ENCODE assay signal across 27 cellular contexts in genomic region chr14:24434676-24435075, GRCh38. TPM values are rescaled to one million over a fixed set of nuclear protein-coding genes. Genes with fewer than 3 reads are reported as not detected.
DNase-seq lines count a peak whose midpoint lies in the region; ATAC-seq and TF ChIP-seq lines count a peak whose summit lies in the region.
"Had no signal": no experiment of that assay in that cellular context is flagged by ENCODE, and none has a peak within 500 bp of the region (broad histone marks: within the 10 kb centered on the region; RNA-seq: fewer than 3 reads in every experiment).

No MANE protein-coding gene starts in this region.

- no peaks in the 10 kb centered on the region for H3K9me3 ChIP-seq in Karpas-422 (ENCODE audit: low read length)
- H3K9me3 ChIP-seq: heart right ventricle, pancreas, tibial artery had no signal

- H3K4me1 ChIP-seq in Karpas-422 (ENCODE audit: low read length), result peaks cover 43% of the 10 kb centered on the region

- peaks cover 14% of the 10 kb centered on the region for H3K79me2 ChIP-seq in Karpas-422 (ENCODE audit: low read length)

- H3K4me3 ChIP-seq in Karpas-422 (ENCODE audit: low read length), result no peak overlapping the region
- H3K4me3 ChIP-seq in H7 (ENCODE audit: insufficient read depth, low read depth, low read length), result no peak overlapping the region
- H3K4me3 ChIP-seq: heart right ventricle, pancreas, tibial artery had no signal

- no peak for ATAC-seq in activated CD8-positive, alpha-beta T cell treated with anti-CD3 and anti-CD28 coated beads, Interleukin-2, amount 10 ng/mL, durations not matched to agents 7 days and 5 days
- no peak for ATAC-seq in activated CD8-positive, alpha-beta T cell treated with anti-CD3 and anti-CD28 coated beads for 36 hours
- no peak for ATAC-seq in memory B cell (ENCODE audit: low read depth)
- no peak for ATAC-seq in stimulated activated memory B cell treated with anti-CD40 and anti-IgM and Interleukin-4, amounts not matched to agents 10 μg/mL and 1 μg/mL and 100 μg/mL, for 72 hours
- ATAC-seq: heart right ventricle; pancreas; right cardiac atrium; stimulated activated naive CD8-positive, alpha-beta T cell treated with anti-CD3 and anti-CD28 coated beads, Interleukin-15, Interleukin-2, amounts not matched to agents 100 U/mL and 50 U/mL, for 24 hours; WTC11 had no signal

- H3K4me1 Mint-ChIP-seq in activated CD8-positive, alpha-beta T cell treated with anti-CD3 and anti-CD28 coated beads, Interleukin-2, amount 10 ng/mL, durations not matched to agents 7 days and 5 days (ENCODE audit: low read depth), result peaks cover 66% of the 10 kb centered on the region
- peaks cover 49% of the 10 kb centered on the region for H3K4me1 Mint-ChIP-seq in activated CD8-positive, alpha-beta T cell treated with anti-CD3 and anti-CD28 coated beads for 36 hours (ENCODE audit: low read depth)
- peaks cover 44% of the 10 kb centered on the region for H3K4me1 Mint-ChIP-seq in memory B cell
- peaks cover 72% of the 10 kb centered on the region for H3K4me1 Mint-ChIP-seq in stimulated activated memory B cell treated with anti-CD40 and anti-IgM and Interleukin-4, amounts not matched to agents 10 μg/mL and 1 μg/mL and 100 μg/mL, for 72 hours

- 0 out of 2 replicates have a peak overlapping the region, but pooled peaks have one; percentile 6 for H3K27ac ChIP-seq in Karpas-422 (ENCODE audit: low read length)
- H3K27ac ChIP-seq: 22Rv1, KMS-11, pancreas, tibial artery had no signal

- DNase-seq in activated CD8-positive, alpha-beta T cell treated with anti-CD3 and anti-CD28 coated beads, Interleukin-2, amount 10 ng/mL, durations not matched to agents 7 days and 5 days, result peak; percentile 17
- no peak for DNase-seq in activated CD8-positive, alpha-beta T cell treated with anti-CD3 and anti-CD28 coated beads for 36 hours
- DNase-seq in Karpas-422 (no peak), memory B cell (ENCODE audit: low spot score in 2 of 2) (no peak), T-helper 1 cell (no peak), H7 (no peak), A172 (ENCODE audit: low spot score) (no peak)
- DNase-seq: activated CD4-positive, alpha-beta T cell treated with anti-CD3 and anti-CD28 coated beads, Interleukin-2, amount 50 U/mL, for 1 hour; activated naive CD4-positive, alpha-beta T cell treated with anti-CD3 and anti-CD28 coated beads for 36 hours; AML-193; DMS53; foreskin fibroblast; heart right ventricle; NCI-H146; NCI-H446 treated with DMSO at 0.1 percent for 48 hours; pancreas; stimulated activated CD4-positive, alpha-beta T cell treated with anti-CD3 and anti-CD28 coated beads, Interleukin-12 subunit alpha, Interleukin-12 subunit beta, amount 100 ng/mL, for 4 hours; stimulated activated CD4-positive, alpha-beta T cell treated with anti-CD3 and anti-CD28 coated beads, Interleukin-4, amount 100 ng/mL, for 24 hours; stimulated activated naive CD8-positive, alpha-beta T cell treated with anti-CD3 and anti-CD28 coated beads, Interleukin-15, Interleukin-2, amounts not matched to agents 100 U/mL and 50 U/mL, for 24 hours; T1000; tibial artery had no signal

- no peak overlapping the region for H3K27ac Mint-ChIP-seq in activated CD8-positive, alpha-beta T cell treated with anti-CD3 and anti-CD28 coated beads, Interleukin-2, amount 10 ng/mL, durations not matched to agents 7 days and 5 days
- no peak overlapping the region for H3K27ac Mint-ChIP-seq in activated CD8-positive, alpha-beta T cell treated with anti-CD3 and anti-CD28 coated beads for 36 hours
- H3K27ac Mint-ChIP-seq in memory B cell, result peak overlapping the region; percentile 31
- H3K27ac Mint-ChIP-seq in stimulated activated memory B cell treated with anti-CD40 and anti-IgM and Interleukin-4, amounts not matched to agents 10 μg/mL and 1 μg/mL and 100 μg/mL, for 72 hours, result peak overlapping the region; percentile 68
- H3K27ac Mint-ChIP-seq: activated naive CD4-positive, alpha-beta T cell treated with anti-CD3 and anti-CD28 coated beads for 36 hours; WTC11 had no signal

- no peak overlapping the region for H3K4me2 ChIP-seq in Karpas-422 (ENCODE audit: low read depth, low read length, poor library complexity, severe bottlenecking)
- H3K4me2 ChIP-seq: KMS-11 had no signal

- H3K27me3 ChIP-seq in Karpas-422 (ENCODE audit: low read length) (no peaks in the 10 kb centered on the region), H7 (ENCODE audit: control insufficient read depth, insufficient read depth, low read length) (peaks cover 3% of the 10 kb centered on the region; the same call in 1 of the 2 replicates)
- H3K27me3 ChIP-seq: heart right ventricle, pancreas, tibial artery had no signal

- no peaks in the 10 kb centered on the region for H3K9me2 ChIP-seq in Karpas-422 (replicated peaks; ENCODE audit: insufficient read depth, low read length)

- H2AFZ ChIP-seq in Karpas-422 (ENCODE audit: low read length), result no peak overlapping the region

- peaks cover 4% of the 10 kb centered on the region; the same call in 1 of the 2 replicates for H4K20me1 ChIP-seq in Karpas-422 (ENCODE audit: insufficient read depth, low read depth, low read length)

- CTCF ChIA-PET in activated CD8-positive, alpha-beta T cell treated with anti-CD3 and anti-CD28 coated beads, Interleukin-2, amount 10 ng/mL, durations not matched to agents 7 days and 5 days (lab: Charles Lee), result interaction anchor here (1.7 to 17.6 kb wide), 4 partner anchors 69 to 127 kb away, joined by 5 to 709 read pairs (median 31); partner anchors contain the start of genes ADCY4, CIDEB, LTB4R2 and RIPK3
- CTCF ChIA-PET in activated CD8-positive, alpha-beta T cell treated with anti-CD3 and anti-CD28 coated beads for 36 hours (lab: Charles Lee), result interaction anchor here (1.4 to 4.4 kb wide), 4 partner anchors 69 to 239 kb away, joined by 3 to 155 read pairs (median 50); partner anchors contain the start of genes ADCY4 and RIPK3

- no peaks in the 10 kb centered on the region for H3K27me3 Mint-ChIP-seq in activated CD8-positive, alpha-beta T cell treated with anti-CD3 and anti-CD28 coated beads, Interleukin-2, amount 10 ng/mL, durations not matched to agents 7 days and 5 days (ENCODE audit: low read depth)
- no peaks in the 10 kb centered on the region for H3K27me3 Mint-ChIP-seq in activated CD8-positive, alpha-beta T cell treated with anti-CD3 and anti-CD28 coated beads for 36 hours
- no peaks in the 10 kb centered on the region for H3K27me3 Mint-ChIP-seq in memory B cell
- H3K27me3 Mint-ChIP-seq in stimulated activated memory B cell treated with anti-CD40 and anti-IgM and Interleukin-4, amounts not matched to agents 10 μg/mL and 1 μg/mL and 100 μg/mL, for 72 hours, result no peaks in the 10 kb centered on the region
- H3K27me3 Mint-ChIP-seq: central memory CD8-positive, alpha-beta T cell had no signal

- POLR2A ChIA-PET in activated CD8-positive, alpha-beta T cell treated with anti-CD3 and anti-CD28 coated beads, Interleukin-2, amount 10 ng/mL, durations not matched to agents 7 days and 5 days (lab: Charles Lee), result interaction anchor here (0.6 kb wide), 1 partner anchor 8 kb away, joined by 5 read pairs; the partner anchor contains the start of gene SDR39U1
- POLR2A ChIA-PET in activated CD8-positive, alpha-beta T cell treated with anti-CD3 and anti-CD28 coated beads for 36 hours (lab: Charles Lee), result interaction anchor here (2.0 kb wide), 1 partner anchor 102 kb away, joined by 5 read pairs; no protein-coding TSS in a partner anchor

- H3K9me3 Mint-ChIP-seq in activated CD8-positive, alpha-beta T cell treated with anti-CD3 and anti-CD28 coated beads, Interleukin-2, amount 10 ng/mL, durations not matched to agents 7 days and 5 days (ENCODE audit: insufficient read depth), result no peaks in the 10 kb centered on the region
- no peaks in the 10 kb centered on the region for H3K9me3 Mint-ChIP-seq in activated CD8-positive, alpha-beta T cell treated with anti-CD3 and anti-CD28 coated beads for 36 hours
- no peaks in the 10 kb centered on the region for H3K9me3 Mint-ChIP-seq in memory B cell
- H3K9me3 Mint-ChIP-seq in stimulated activated memory B cell treated with anti-CD40 and anti-IgM and Interleukin-4, amounts not matched to agents 10 μg/mL and 1 μg/mL and 100 μg/mL, for 72 hours, result no peaks in the 10 kb centered on the region
- H3K9me3 Mint-ChIP-seq: activated naive CD4-positive, alpha-beta T cell treated with anti-CD3 and anti-CD28 coated beads for 36 hours; central memory CD8-positive, alpha-beta T cell; WTC11 had no signal

- H3K36me3 Mint-ChIP-seq in activated CD8-positive, alpha-beta T cell treated with anti-CD3 and anti-CD28 coated beads, Interleukin-2, amount 10 ng/mL, durations not matched to agents 7 days and 5 days (ENCODE audit: low read depth), result peaks cover 65% of the 10 kb centered on the region
- peaks cover 53% of the 10 kb centered on the region for H3K36me3 Mint-ChIP-seq in activated CD8-positive, alpha-beta T cell treated with anti-CD3 and anti-CD28 coated beads for 36 hours (ENCODE audit: low read depth)
- peaks cover 20% of the 10 kb centered on the region for H3K36me3 Mint-ChIP-seq in memory B cell
- peaks cover 47% of the 10 kb centered on the region for H3K36me3 Mint-ChIP-seq in stimulated activated memory B cell treated with anti-CD40 and anti-IgM and Interleukin-4, amounts not matched to agents 10 μg/mL and 1 μg/mL and 100 μg/mL, for 72 hours

- no peak overlapping the region for H3K9ac ChIP-seq in Karpas-422 (ENCODE audit: low read length)
- H3K9ac ChIP-seq: KMS-11 had no signal

- no peak overlapping the region for H3K4me3 Mint-ChIP-seq in activated CD8-positive, alpha-beta T cell treated with anti-CD3 and anti-CD28 coated beads, Interleukin-2, amount 10 ng/mL, durations not matched to agents 7 days and 5 days
- H3K4me3 Mint-ChIP-seq in activated CD8-positive, alpha-beta T cell treated with anti-CD3 and anti-CD28 coated beads for 36 hours, result no peak overlapping the region
- no peak overlapping the region for H3K4me3 Mint-ChIP-seq in memory B cell
- no peak overlapping the region for H3K4me3 Mint-ChIP-seq in stimulated activated memory B cell treated with anti-CD40 and anti-IgM and Interleukin-4, amounts not matched to agents 10 μg/mL and 1 μg/mL and 100 μg/mL, for 72 hours
- H3K4me3 Mint-ChIP-seq: activated naive CD4-positive, alpha-beta T cell treated with anti-CD3 and anti-CD28 coated beads for 36 hours; central memory CD8-positive, alpha-beta T cell; WTC11 had no signal

- no peak for TF ChIP-seq CTCF in activated CD8-positive, alpha-beta T cell treated with anti-CD3 and anti-CD28 coated beads for 36 hours (IDR thresholded peaks at IDR 0.05)

- intact Hi-C loops in activated CD8-positive, alpha-beta T cell treated with anti-CD3 and anti-CD28 coated beads for 36 hours (cut with micrococcal nuclease), result loop anchor here (5.0 to 10.0 kb wide), 2 partner anchors 67 to 190 kb away; partner anchors contain the start of genes NFATC4 and TINF2

- H3K36me3 ChIP-seq in Karpas-422 (ENCODE audit: insufficient read depth, low read length), result peaks cover 35% of the 10 kb centered on the region; the same call in 1 of the 2 replicates
- H3K36me3 ChIP-seq in H7 (replicated peaks; ENCODE audit: control insufficient read depth, insufficient read depth, low read length), result peaks cover 13% of the 10 kb centered on the region

RNA-seq across cellular contexts. Expression of gene KHNYN, which starts 4.9 kb away (rescaled TPM):
- 10 to 100 TPM; 55.4 to 58.9 TPM for total RNA-seq in activated CD8-positive, alpha-beta T cell treated with anti-CD3 and anti-CD28 coated beads, Interleukin-2, amount 10 ng/mL, durations not matched to agents 7 days and 5 days
- 10 to 100 TPM; 47.5 to 51.7 TPM for total RNA-seq in activated CD8-positive, alpha-beta T cell treated with anti-CD3 and anti-CD28 coated beads for 36 hours
- total RNA-seq in Karpas-422 (2014; rRNA removed; shearing (Covaris generic); ENCODE audit: low replicate concordance), result 50.8 and 109 TPM in 2 replicates
- 24.8 and 27.4 TPM in 2 replicates for total RNA-seq in H7 (2014; rRNA removed; shearing (Covaris generic))
- 15.4 and 19.5 TPM in 2 replicates for total RNA-seq in A172 (2014; rRNA removed; shearing (Covaris generic))

RNA-seq across cellular contexts. Expression of gene CBLN3, which starts 5.2 kb away (rescaled TPM):
- total RNA-seq in activated CD8-positive, alpha-beta T cell treated with anti-CD3 and anti-CD28 coated beads, Interleukin-2, amount 10 ng/mL, durations not matched to agents 7 days and 5 days, result 1 to 10 TPM; 1.1 to 1.3 TPM
- 1 to 10 TPM; 2.9 TPM for total RNA-seq in activated CD8-positive, alpha-beta T cell treated with anti-CD3 and anti-CD28 coated beads for 36 hours
- total RNA-seq in Karpas-422 (2014; rRNA removed; shearing (Covaris generic); ENCODE audit: low replicate concordance), result 1.1 and 3.6 TPM in 2 replicates
- 0.24 and 1.5 TPM in 2 replicates for total RNA-seq in H7 (2014; rRNA removed; shearing (Covaris generic))
- total RNA-seq in A172 (2014; rRNA removed; shearing (Covaris generic)), result 0.17 TPM in 1 of 2 replicates, not detected in the other

RNA-seq across cellular contexts. Expression of gene SDR39U1, which starts 7.9 kb away (rescaled TPM):
- 10 to 100 TPM; 47.6 to 58.6 TPM for total RNA-seq in activated CD8-positive, alpha-beta T cell treated with anti-CD3 and anti-CD28 coated beads, Interleukin-2, amount 10 ng/mL, durations not matched to agents 7 days and 5 days
- total RNA-seq in activated CD8-positive, alpha-beta T cell treated with anti-CD3 and anti-CD28 coated beads for 36 hours, result 10 to 100 TPM; 43.6 to 55.5 TPM
- total RNA-seq in Karpas-422 (2014; rRNA removed; shearing (Covaris generic); ENCODE audit: low replicate concordance), result 53.3 and 77.2 TPM in 2 replicates
- total RNA-seq in H7 (2014; rRNA removed; shearing (Covaris generic)), result 23.5 and 26.7 TPM in 2 replicates
- 3.3 and 4.0 TPM in 2 replicates for total RNA-seq in A172 (2014; rRNA removed; shearing (Covaris generic))

RNA-seq across cellular contexts. Expression of gene NYNRIN, which starts 35.9 kb away (rescaled TPM):
- under 1 TPM; 0.21 to 0.52 TPM for total RNA-seq in activated CD8-positive, alpha-beta T cell treated with anti-CD3 and anti-CD28 coated beads, Interleukin-2, amount 10 ng/mL, durations not matched to agents 7 days and 5 days
- under 1 TPM; 0.05 to 0.27 TPM for total RNA-seq in activated CD8-positive, alpha-beta T cell treated with anti-CD3 and anti-CD28 coated beads for 36 hours
- total RNA-seq in Karpas-422 (2014; rRNA removed; shearing (Covaris generic); ENCODE audit: low replicate concordance), result not detected in 2 replicates
- 3.6 and 6.1 TPM in 2 replicates for total RNA-seq in H7 (2014; rRNA removed; shearing (Covaris generic))
- 0.12 and 0.69 TPM in 2 replicates for total RNA-seq in A172 (2014; rRNA removed; shearing (Covaris generic))

Comparison
In these comparisons a context has a peak if more than half of its experiments do, and no peak if none do; other contexts are left out.
1. H3K27ac Mint-ChIP-seq: peak in memory B cell (single experiment) and stimulated activated memory B cell treated with anti-CD40 and anti-IgM and Interleukin-4, amounts not matched to agents 10 μg/mL and 1 μg/mL and 100 μg/mL, for 72 hours (single experiment); none in activated CD8-positive, alpha-beta T cell treated with anti-CD3 and anti-CD28 coated beads, Interleukin-2, amount 10 ng/mL, durations not matched to agents 7 days and 5 days (single experiment) and activated CD8-positive, alpha-beta T cell treated with anti-CD3 and anti-CD28 coated beads for 36 hours (single experiment).